Comparison of ENCODE assay signal across 29 cellular contexts in the genomic region with DNA sequence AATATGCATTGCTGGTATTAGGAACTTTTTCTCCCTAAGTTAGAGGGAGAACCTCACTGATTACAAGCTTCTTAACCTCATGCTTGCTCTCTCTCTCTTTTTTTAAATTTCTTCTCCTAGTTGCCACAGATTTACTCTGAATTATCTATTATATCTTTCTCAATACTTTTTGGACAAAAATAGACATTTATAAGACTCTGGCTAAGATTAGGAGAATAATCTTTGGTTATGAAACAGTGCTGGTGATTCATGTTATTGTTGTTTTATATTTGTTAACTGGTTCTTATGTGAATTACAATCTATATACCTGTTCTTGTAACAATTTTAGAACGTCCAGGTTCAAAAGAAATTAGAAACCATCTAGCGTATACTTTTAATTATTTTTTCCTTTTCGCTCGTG.
"Had no signal": no experiment of that assay in that cellular context is flagged by ENCODE, and none has a peak within 500 bp of the region (broad histone marks: within the 10 kb centered on the region; RNA-seq: fewer than 3 reads in every experiment).

No MANE protein-coding gene starts in this region.

- H3K27me3 Mint-ChIP-seq: brain had no signal

- H3K36me3 Mint-ChIP-seq: activated naive CD8-positive, alpha-beta T cell; brain; memory B cell; naive thymus-derived CD4-positive, alpha-beta T cell had no signal

- H3K27me3 ChIP-seq: adrenal gland, ascending aorta, cardiac muscle cell, colonic mucosa, tibial nerve had no signal

- H3K27ac ChIP-seq: cardiac muscle cell, colonic mucosa had no signal

- H3K9me3 Mint-ChIP-seq: memory B cell; T-helper 2 cell treated with Interferon-gamma antibody and Interleukin-4, amounts not matched to agents 5 μg/mL and 100 μg/mL, for 36 hours had no signal

- H3K4me3 Mint-ChIP-seq: activated CD4-positive, alpha-beta T cell treated with anti-CD3 and anti-CD28 coated beads for 36 hours; activated naive CD8-positive, alpha-beta T cell; brain; memory B cell; naive thymus-derived CD4-positive, alpha-beta T cell; T-helper 2 cell treated with Interferon-gamma antibody and Interleukin-4, amounts not matched to agents 5 μg/mL and 100 μg/mL, for 36 hours had no signal

- DNase-seq: activated CD4-positive, alpha-beta T cell treated with anti-CD3 and anti-CD28 coated beads for 36 hours; activated CD4-positive, CD25-positive, alpha-beta regulatory T cell; activated CD8-positive, alpha-beta memory T cell treated with anti-CD3 and anti-CD28 coated beads for 24 hours; activated effector memory CD4-positive, alpha-beta T cell treated with Interleukin-2 at 50 U/mL for 16 hours; activated naive CD4-positive, alpha-beta T cell treated with Interleukin-2 at 50 U/mL for 16 hours; adrenal gland; cerebellar nuclear complex; colonic mucosa; effector CD8-positive, alpha-beta T cell; foreskin melanocyte; islet precursor cell; left cardiac atrium; left ventricle myocardium superior; midbrain; naive thymus-derived CD4-positive, alpha-beta T cell; occipital lobe; posterior cingulate gyrus; right cardiac atrium; stimulated activated CD4-positive, alpha-beta T cell treated with anti-CD3 and anti-CD28 coated beads, Interleukin-2, amount 100 ng/mL, for 48 hours; stimulated activated naive CD4-positive, alpha-beta T cell treated with Interleukin-2 at 50 U/mL for 16 hours; T-helper 1 cell had no signal

- ATAC-seq: activated CD4-positive, alpha-beta T cell treated with anti-CD3 and anti-CD28 coated beads for 36 hours; left cardiac atrium; left ventricle myocardium superior; naive thymus-derived CD4-positive, alpha-beta T cell; right cardiac atrium had no signal

- H3K9me3 ChIP-seq: adrenal gland, ascending aorta, colonic mucosa, tibial nerve had no signal

- H3K4me1 Mint-ChIP-seq: naive thymus-derived CD4-positive, alpha-beta T cell had no signal

- H3K4me3 ChIP-seq: adrenal gland, ascending aorta, cardiac muscle cell, colonic mucosa, tibial nerve had no signal

- H3K27ac Mint-ChIP-seq: activated CD4-positive, alpha-beta T cell treated with anti-CD3 and anti-CD28 coated beads for 36 hours; activated naive CD8-positive, alpha-beta T cell; memory B cell; naive thymus-derived CD4-positive, alpha-beta T cell; T-helper 2 cell treated with Interferon-gamma antibody and Interleukin-4, amounts not matched to agents 5 μg/mL and 100 μg/mL, for 36 hours had no signal

- FAIRE-seq: endometrium had no signal

- H3K36me3 ChIP-seq: adrenal gland, ascending aorta, cardiac muscle cell, colonic mucosa, tibial nerve had no signal

- H3K4me1 ChIP-seq: colonic mucosa had no signal
